Comparison of ENCODE assay signal across 9 cellular contexts in the genomic region with DNA sequence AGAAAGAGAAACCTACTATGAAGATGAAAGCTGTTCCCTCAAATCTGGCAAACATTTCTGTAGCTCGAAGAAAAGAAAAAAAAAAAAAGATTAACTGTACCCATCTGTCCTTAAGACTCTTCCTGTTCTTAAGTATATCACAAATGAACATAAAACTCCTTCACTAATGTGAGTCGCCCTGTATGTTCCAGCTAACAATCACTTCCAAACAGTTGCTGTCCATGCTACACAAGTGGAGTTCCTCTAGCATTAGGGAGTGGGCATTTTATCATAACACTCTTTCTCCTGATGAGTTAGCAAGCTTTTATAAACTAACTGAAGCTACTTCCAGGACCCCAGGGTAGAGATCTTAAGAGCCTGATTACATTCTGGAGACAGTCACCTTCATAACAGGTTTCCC. TPM values are rescaled to one million over a fixed set of nuclear protein-coding genes. Genes with fewer than 3 reads are reported as not detected.
A peak's percentile ranks its signal among the peaks of the same experiment; 100 is the strongest.
DNase-seq lines count a peak whose midpoint lies in the region; ATAC-seq, FAIRE-seq and TF ChIP-seq lines count a peak whose summit lies in the region.
"Had no signal": no experiment of that assay in that cellular context is flagged by ENCODE, and none has a peak within 500 bp of the region (broad histone marks: within the 10 kb centered on the region; RNA-seq: fewer than 3 reads in every experiment).

No MANE protein-coding gene starts in this region.

- H3K27ac ChIP-seq in A549 (peak overlapping the region in 1 of 2 experiments; percentile 1; a peak in 1 of 6 replicates), caudate nucleus (ENCODE audit: low read depth, low read length) (no peak overlapping the region)
- H3K27ac ChIP-seq: suprapubic skin had no signal

- peaks cover 56% of the 10 kb centered on the region for H3K4me1 ChIP-seq in A549

- DNase-seq in A549 (ENCODE audit: low read depth in 1 of 2, low spot score in 1 of 2) (no peak), GM19239 (ENCODE audit: insufficient read length, low spot score) (no peak), iris pigment epithelial cell (ENCODE audit: low read depth) (peak; percentile 41), NCI-H510A (lab: John Stamatoyannopoulos, UW) (no peak), GM19240 (ENCODE audit: insufficient read length, low spot score) (no peak), caudate nucleus (lab: John Stamatoyannopoulos, UW) (no peak)
- DNase-seq in activated CD8-positive, alpha-beta T cell treated with anti-CD3 and anti-CD28 coated beads for 36 hours, result no peak
- no peak for DNase-seq in activated effector memory CD4-positive, alpha-beta T cell treated with anti-CD3 and anti-CD28 coated beads, Interleukin-2, amount 50 U/mL, for 16 hours

- ATAC-seq in A549, result peak; percentile 31 to 66; a peak in 4 of 6 replicates
- no peak for ATAC-seq in activated CD8-positive, alpha-beta T cell treated with anti-CD3 and anti-CD28 coated beads for 36 hours

- H3K36me3 Mint-ChIP-seq in activated CD8-positive, alpha-beta T cell treated with anti-CD3 and anti-CD28 coated beads for 36 hours (ENCODE audit: low read depth), result peaks cover 32% of the 10 kb centered on the region

- intact Hi-C loops in activated CD8-positive, alpha-beta T cell treated with anti-CD3 and anti-CD28 coated beads for 36 hours (cut with micrococcal nuclease), result no loop called here

- POLR2A ChIA-PET in A549 (lab: Yijun Ruan, JAX), result interaction anchor here (1.0 kb wide), 1 partner anchor 94 kb away, joined by 3 read pairs; no protein-coding TSS in a partner anchor
- POLR2A ChIA-PET in activated CD8-positive, alpha-beta T cell treated with anti-CD3 and anti-CD28 coated beads for 36 hours (lab: Charles Lee), result interaction anchor here (0.6 to 1.0 kb wide), 3 partner anchors 54 to 75 kb away, joined by 3 to 5 read pairs (median 3); no protein-coding TSS in a partner anchor

- WGBS in A549 (ENCODE audit: missing lambda C conversion rate), result 44% methylated on average over 2 of the region's 2 CpGs

- H3K4me2 ChIP-seq in A549, result peak overlapping the region; percentile 46

- H3K27me3 Mint-ChIP-seq in activated CD8-positive, alpha-beta T cell treated with anti-CD3 and anti-CD28 coated beads for 36 hours, result no peaks in the 10 kb centered on the region

- TF ChIP-seq EP300 in A549 (IDR thresholded peaks at IDR 0.05), result no peak

- no peak for TF ChIP-seq POLR2A in A549 (IDR thresholded peaks at IDR 0.05; ENCODE audit: low read length)

- no peaks in the 10 kb centered on the region for H3K9me3 ChIP-seq in A549
- H3K9me3 ChIP-seq: suprapubic skin had no signal

- CTCF ChIA-PET in A549 (lab: Yijun Ruan, JAX), result interaction anchor here (1.1 to 1.3 kb wide), 3 partner anchors 10 to 91 kb away, joined by 3 to 4 read pairs (median 4); no protein-coding TSS in a partner anchor
- CTCF ChIA-PET in activated CD8-positive, alpha-beta T cell treated with anti-CD3 and anti-CD28 coated beads for 36 hours (lab: Charles Lee), result interaction anchor here (0.7 to 1.5 kb wide), 3 partner anchors 10 to 609 kb away, joined by 3 to 6 read pairs (median 3); no protein-coding TSS in a partner anchor

- peaks cover 78% of the 10 kb centered on the region for H3K4me1 Mint-ChIP-seq in activated CD8-positive, alpha-beta T cell treated with anti-CD3 and anti-CD28 coated beads for 36 hours (ENCODE audit: low read depth)

- TF ChIP-seq CTCF in A549 (IDR thresholded peaks at IDR 0.05), result no peak
- no peak for TF ChIP-seq CTCF in activated CD8-positive, alpha-beta T cell treated with anti-CD3 and anti-CD28 coated beads for 36 hours (IDR thresholded peaks at IDR 0.05)

- TF ChIP-seq RAD21 in A549 (conservative IDR thresholded peaks at IDR 0.05 in 1 of 2, IDR thresholded peaks at IDR 0.05 in 1 of 2), result no peak

- no peaks in the 10 kb centered on the region for H3K9me3 Mint-ChIP-seq in activated CD8-positive, alpha-beta T cell treated with anti-CD3 and anti-CD28 coated beads for 36 hours

- peak overlapping the region; percentile 51 for H3K27ac Mint-ChIP-seq in activated CD8-positive, alpha-beta T cell treated with anti-CD3 and anti-CD28 coated beads for 36 hours

- H3K4me3 ChIP-seq in A549, result no peak overlapping the region
- H3K4me3 ChIP-seq: suprapubic skin had no signal

- peak overlapping the region; percentile 41 for H3K4me3 Mint-ChIP-seq in activated CD8-positive, alpha-beta T cell treated with anti-CD3 and anti-CD28 coated beads for 36 hours

- FAIRE-seq in A549 (lab: Jason Lieb, UNC) (no peak), GM19239 (lab: Jason Lieb, UNC) (peak; percentile 90)

TF ChIP-seq in A549, 52 proteins besides CTCF, POLR2A, EP300 and RAD21:
- TF ChIP-seq, protein P1, sequence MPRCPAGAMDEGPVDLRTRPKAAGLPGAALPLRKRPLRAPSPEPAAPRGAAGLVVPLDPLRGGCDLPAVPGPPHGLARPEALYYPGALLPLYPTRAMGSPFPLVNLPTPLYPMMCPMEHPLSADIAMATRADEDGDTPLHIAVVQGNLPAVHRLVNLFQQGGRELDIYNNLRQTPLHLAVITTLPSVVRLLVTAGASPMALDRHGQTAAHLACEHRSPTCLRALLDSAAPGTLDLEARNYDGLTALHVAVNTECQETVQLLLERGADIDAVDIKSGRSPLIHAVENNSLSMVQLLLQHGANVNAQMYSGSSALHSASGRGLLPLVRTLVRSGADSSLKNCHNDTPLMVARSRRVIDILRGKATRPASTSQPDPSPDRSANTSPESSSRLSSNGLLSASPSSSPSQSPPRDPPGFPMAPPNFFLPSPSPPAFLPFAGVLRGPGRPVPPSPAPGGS (IDR thresholded peaks at IDR 0.05), result no peak
- TF ChIP-seq CBX8 (IDR thresholded peaks at IDR 0.05) (no peak), EHF (CRISPR knock-in tag; IDR thresholded peaks at IDR 0.05) (no peak), KDM5A (IDR thresholded peaks at IDR 0.05) (no peak), RCOR1 (IDR thresholded peaks at IDR 0.05; ENCODE audit: low read depth, low read length) (no peak), BHLHE40 (IDR thresholded peaks at IDR 0.05; ENCODE audit: low read depth, low read length) (no peak), ZSCAN20 (CRISPR knock-in tag; IDR thresholded peaks at IDR 0.05) (no peak)
- TF ChIP-seq, protein P2, sequence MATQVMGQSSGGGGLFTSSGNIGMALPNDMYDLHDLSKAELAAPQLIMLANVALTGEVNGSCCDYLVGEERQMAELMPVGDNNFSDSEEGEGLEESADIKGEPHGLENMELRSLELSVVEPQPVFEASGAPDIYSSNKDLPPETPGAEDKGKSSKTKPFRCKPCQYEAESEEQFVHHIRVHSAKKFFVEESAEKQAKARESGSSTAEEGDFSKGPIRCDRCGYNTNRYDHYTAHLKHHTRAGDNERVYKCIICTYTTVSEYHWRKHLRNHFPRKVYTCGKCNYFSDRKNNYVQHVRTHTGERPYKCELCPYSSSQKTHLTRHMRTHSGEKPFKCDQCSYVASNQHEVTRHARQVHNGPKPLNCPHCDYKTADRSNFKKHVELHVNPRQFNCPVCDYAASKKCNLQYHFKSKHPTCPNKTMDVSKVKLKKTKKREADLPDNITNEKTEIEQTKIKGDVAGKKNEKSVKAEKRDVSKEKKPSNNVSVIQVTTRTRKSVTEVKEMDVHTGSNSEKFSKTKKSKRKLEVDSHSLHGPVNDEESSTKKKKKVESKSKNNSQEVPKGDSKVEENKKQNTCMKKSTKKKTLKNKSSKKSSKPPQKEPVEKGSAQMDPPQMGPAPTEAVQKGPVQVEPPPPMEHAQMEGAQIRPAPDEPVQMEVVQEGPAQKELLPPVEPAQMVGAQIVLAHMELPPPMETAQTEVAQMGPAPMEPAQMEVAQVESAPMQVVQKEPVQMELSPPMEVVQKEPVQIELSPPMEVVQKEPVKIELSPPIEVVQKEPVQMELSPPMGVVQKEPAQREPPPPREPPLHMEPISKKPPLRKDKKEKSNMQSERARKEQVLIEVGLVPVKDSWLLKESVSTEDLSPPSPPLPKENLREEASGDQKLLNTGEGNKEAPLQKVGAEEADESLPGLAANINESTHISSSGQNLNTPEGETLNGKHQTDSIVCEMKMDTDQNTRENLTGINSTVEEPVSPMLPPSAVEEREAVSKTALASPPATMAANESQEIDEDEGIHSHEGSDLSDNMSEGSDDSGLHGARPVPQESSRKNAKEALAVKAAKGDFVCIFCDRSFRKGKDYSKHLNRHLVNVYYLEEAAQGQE (IDR thresholded peaks at IDR 0.05), result no peak
- TF ChIP-seq, protein P3, sequence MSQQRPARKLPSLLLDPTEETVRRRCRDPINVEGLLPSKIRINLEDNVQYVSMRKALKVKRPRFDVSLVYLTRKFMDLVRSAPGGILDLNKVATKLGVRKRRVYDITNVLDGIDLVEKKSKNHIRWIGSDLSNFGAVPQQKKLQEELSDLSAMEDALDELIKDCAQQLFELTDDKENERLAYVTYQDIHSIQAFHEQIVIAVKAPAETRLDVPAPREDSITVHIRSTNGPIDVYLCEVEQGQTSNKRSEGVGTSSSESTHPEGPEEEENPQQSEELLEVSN (IDR thresholded peaks at IDR 0.05; ENCODE audit: borderline replicate concordance, low read depth), result no peak

RNA-seq across cellular contexts. Expression of gene CUL3, which starts 5.8 kb away (rescaled TPM):
- 73.9 and 79.3 TPM in 2 replicates for polyA plus RNA-seq in A549 (2011; rRNA removed)
- polyA plus RNA-seq in A549 (2012; cell fraction: cytosol; rRNA removed), result 21.5 and 23.9 TPM in 2 replicates
- polyA plus RNA-seq in A549 (2012; cell fraction: nucleus; rRNA removed), result 14.5 and 22.0 TPM in 2 replicates
- 68.9 to 78.9 TPM (median 70.5 TPM) in 3 replicates for polyA plus RNA-seq in A549 (2017; fragmentation: RNase III; extraction: RNeasy Plus Mini Kit Qiagen cat#74134 plus additional on column Dnase treatment)
- polyA minus RNA-seq in A549 (2011; rRNA and poly(A)+ RNA removed), result 67.6 and 70.0 TPM in 2 replicates
- total RNA-seq in activated CD8-positive, alpha-beta T cell treated with anti-CD3 and anti-CD28 coated beads for 36 hours, result 10 to 100 TPM; 75.0 to 76.7 TPM
